In the genomic region with DNA sequence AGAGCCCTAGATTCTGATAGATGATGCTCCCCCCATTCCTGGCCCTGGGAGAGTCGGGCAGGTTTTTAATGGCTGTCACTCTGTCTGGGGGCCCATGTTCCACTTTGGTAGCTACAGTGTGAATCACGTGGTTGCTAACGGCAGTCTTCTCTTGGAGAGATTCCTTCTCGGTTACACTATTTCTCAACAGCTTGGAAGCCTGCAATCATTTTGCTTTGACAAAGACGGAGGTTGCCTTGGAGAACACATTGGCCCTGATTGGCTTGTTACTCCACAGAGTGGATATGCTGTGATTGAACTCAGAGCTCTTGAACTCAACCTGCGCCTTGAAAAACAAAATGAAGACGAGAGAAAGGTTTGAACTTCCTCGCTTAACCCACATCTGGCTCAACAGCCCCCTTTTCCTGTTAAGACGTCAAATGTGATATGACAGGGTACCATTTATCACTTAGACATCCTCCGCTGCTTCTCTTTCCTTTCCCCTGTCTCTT, we compare ENCODE assay signal across 13 cellular contexts.
A peak's percentile ranks its signal among the peaks of the same experiment; 100 is the strongest.
DNase-seq lines count a peak whose midpoint lies in the region; ATAC-seq and TF ChIP-seq lines count a peak whose summit lies in the region.
"Had no signal": no experiment of that assay in that cellular context is flagged by ENCODE, and none has a peak within 500 bp of the region (broad histone marks: within the 10 kb centered on the region; RNA-seq: fewer than 3 reads in every experiment).

No MANE protein-coding gene starts in this region.

- no peaks in the 10 kb centered on the region for H3K79me2 ChIP-seq in Loucy (ENCODE audit: insufficient read depth, low read length)

- 0 out of 2 replicates have a peak overlapping the region, but pooled peaks have one; percentile 8 for H2AFZ ChIP-seq in Loucy (ENCODE audit: low read length)

- no peaks in the 10 kb centered on the region for H3K9me3 Mint-ChIP-seq in dendritic cell treated with granulocyte-macrophage colony-stimulating factor and Interleukin-4, amounts not matched to agents 40 ng/mL and 50 ng/mL, for 4 days
- H3K9me3 Mint-ChIP-seq in natural killer cell (no peaks in the 10 kb centered on the region), Caco-2 (ENCODE audit: unreplicated experiment) (no peaks in the 10 kb centered on the region)

- H3K4me3 ChIP-seq in BLaER1 (no peak overlapping the region), Loucy (ENCODE audit: low read length, poor library complexity, severe bottlenecking) (peak overlapping the region; percentile 9), Caco-2 (ENCODE audit: low read depth, low read length) (no peak overlapping the region)
- H3K4me3 ChIP-seq: breast epithelium had no signal

- ATAC-seq in natural killer cell (peak; percentile 60 to 69 (median 68)), HG03025 (IDR thresholded peaks at IDR 0.05; ENCODE audit: low FRiP score, unreplicated experiment) (no peak)

- 0 out of 2 replicates have a peak, but pooled peaks cover 7% of the 10 kb centered on the region for H3K9me3 ChIP-seq in BLaER1
- H3K9me3 ChIP-seq in Loucy (ENCODE audit: insufficient read depth, low read depth, low read length): no peaks in the 10 kb centered on the region
- H3K9me3 ChIP-seq in Caco-2: no peaks in the 10 kb centered on the region
- H3K9me3 ChIP-seq: BE2C had no signal

- H3K27me3 ChIP-seq in BLaER1: no peaks in the 10 kb centered on the region
- no peaks in the 10 kb centered on the region for H3K27me3 ChIP-seq in Loucy (ENCODE audit: insufficient read depth, low read length, poor library complexity, severe bottlenecking)
- H3K27me3 ChIP-seq in Caco-2 (replicated peaks; ENCODE audit: control insufficient read depth, insufficient read depth, low read length): no peaks in the 10 kb centered on the region
- H3K27me3 ChIP-seq: BE2C, breast epithelium had no signal

- H3K36me3 ChIP-seq in BLaER1 (no peaks in the 10 kb centered on the region), Loucy (ENCODE audit: insufficient read depth, low read length) (no peaks in the 10 kb centered on the region), Caco-2 (ENCODE audit: control insufficient read depth, insufficient read depth, low read length) (no peaks in the 10 kb centered on the region)
- H3K36me3 ChIP-seq: BE2C, breast epithelium had no signal

- BruUV-seq in Caco-2 (replicated peaks; lab: Mats Ljungman, UMichigan): no TSS peak

- peak overlapping the region; percentile 72 for H3K27ac Mint-ChIP-seq in dendritic cell treated with granulocyte-macrophage colony-stimulating factor and Interleukin-4, amounts not matched to agents 40 ng/mL and 50 ng/mL, for 4 days
- H3K27ac Mint-ChIP-seq in natural killer cell (peak overlapping the region; percentile 88 to 91), Caco-2 (ENCODE audit: unreplicated experiment) (no peak overlapping the region)

- TF ChIP-seq CTCF in Loucy (conservative IDR thresholded peaks at IDR 0.05; ENCODE audit: low read length) (no peak), natural killer cell (IDR thresholded peaks at IDR 0.05) (no peak), Caco-2 (IDR thresholded peaks at IDR 0.05; ENCODE audit: insufficient read depth in 1 of 2, low read depth in 1 of 2, low read length in 1 of 2, severe bottlenecking in 1 of 2, unreplicated experiment in 1 of 2) (no peak)

- CTCF ChIA-PET in Caco-2 (lab: Charles Lee): interaction anchor here (0.6 kb wide), 1 partner anchor 52 kb away, joined by 3 read pairs; no protein-coding TSS in a partner anchor

- no peaks in the 10 kb centered on the region for H3K9me2 ChIP-seq in Loucy (replicated peaks; ENCODE audit: low read depth, low read length)

- no peak overlapping the region for H3K4me3 Mint-ChIP-seq in dendritic cell treated with granulocyte-macrophage colony-stimulating factor and Interleukin-4, amounts not matched to agents 40 ng/mL and 50 ng/mL, for 4 days
- peak overlapping the region; percentile 86 for H3K4me3 Mint-ChIP-seq in natural killer cell
- no peak overlapping the region for H3K4me3 Mint-ChIP-seq in Caco-2 (ENCODE audit: unreplicated experiment)

- H3K4me2 ChIP-seq in BLaER1 (peak overlapping the region; percentile 54), Loucy (ENCODE audit: low read depth, low read length, poor library complexity, severe bottlenecking) (peak overlapping the region; percentile 71)

- no peaks in the 10 kb centered on the region for H3F3A ChIP-seq in Loucy (ENCODE audit: low read depth)

- intact Hi-C loops in dendritic cell treated with granulocyte-macrophage colony-stimulating factor and Interleukin-4, amounts not matched to agents 40 ng/mL and 50 ng/mL, for 4 days (cut with micrococcal nuclease): no loop called here
- intact Hi-C loops in natural killer cell (cut with micrococcal nuclease): loop anchor here (5.0 to 10.0 kb wide), 2 partner anchors 104 to 223 kb away; a partner anchor contains a TSS
- intact Hi-C loops in Caco-2 (cut with micrococcal nuclease; ENCODE audit: unreplicated experiment): no loop called here

- H3K4me1 ChIP-seq in BLaER1 (peaks cover 15% of the 10 kb centered on the region), Loucy (ENCODE audit: insufficient read depth, low read length, poor library complexity, severe bottlenecking) (peaks cover 26% of the 10 kb centered on the region), Caco-2 (no peaks in the 10 kb centered on the region)
- H3K4me1 ChIP-seq: BE2C, breast epithelium had no signal

- H3K36me3 Mint-ChIP-seq in dendritic cell treated with granulocyte-macrophage colony-stimulating factor and Interleukin-4, amounts not matched to agents 40 ng/mL and 50 ng/mL, for 4 days (ENCODE audit: low read depth): no peaks in the 10 kb centered on the region
- H3K36me3 Mint-ChIP-seq in natural killer cell: no peaks in the 10 kb centered on the region
- no peaks in the 10 kb centered on the region for H3K36me3 Mint-ChIP-seq in Caco-2 (ENCODE audit: insufficient read depth, unreplicated experiment)

- H3K9ac ChIP-seq in BLaER1 (no peak overlapping the region), Loucy (ENCODE audit: low read depth, low read length, poor library complexity, severe bottlenecking) (no peak overlapping the region)

- peaks cover 3% of the 10 kb centered on the region for H3K27me3 Mint-ChIP-seq in dendritic cell treated with granulocyte-macrophage colony-stimulating factor and Interleukin-4, amounts not matched to agents 40 ng/mL and 50 ng/mL, for 4 days
- H3K27me3 Mint-ChIP-seq in natural killer cell (ENCODE audit: low read depth in 2 of 2) (no peaks in the 10 kb centered on the region), Caco-2 (ENCODE audit: insufficient read depth, unreplicated experiment) (peaks cover 5% of the 10 kb centered on the region)

- peaks cover 25% of the 10 kb centered on the region for H3K4me1 Mint-ChIP-seq in dendritic cell treated with granulocyte-macrophage colony-stimulating factor and Interleukin-4, amounts not matched to agents 40 ng/mL and 50 ng/mL, for 4 days (ENCODE audit: low read depth)
- peaks cover 37 to 40% of the 10 kb centered on the region in 2 donors for H3K4me1 Mint-ChIP-seq in natural killer cell
- H3K4me1 Mint-ChIP-seq in Caco-2 (ENCODE audit: low read depth, unreplicated experiment): no peaks in the 10 kb centered on the region

- H3K27ac ChIP-seq in BLaER1: no peak overlapping the region
- H3K27ac ChIP-seq: breast epithelium, RWPE1 had no signal

- POLR2A ChIA-PET in Caco-2 (lab: Charles Lee): no interaction called here

- DNase-seq in natural killer cell (peak; percentile 24), Caco-2 (no peak), NCI-H187 treated with DMSO at 0.1 percent for 48 hours (lab: John Stamatoyannopoulos, UW) (no peak), NCI-H1048 (lab: John Stamatoyannopoulos, UW) (no peak)
- DNase-seq: BE2C, GDM1, NCI-H446 had no signal

- H4K20me1 ChIP-seq in BLaER1: no peaks in the 10 kb centered on the region
- no peaks in the 10 kb centered on the region for H4K20me1 ChIP-seq in Loucy (ENCODE audit: insufficient read depth, low read length, poor library complexity, severe bottlenecking)
